ENCODE assay signal across 26 cellular contexts in the genomic region with DNA sequence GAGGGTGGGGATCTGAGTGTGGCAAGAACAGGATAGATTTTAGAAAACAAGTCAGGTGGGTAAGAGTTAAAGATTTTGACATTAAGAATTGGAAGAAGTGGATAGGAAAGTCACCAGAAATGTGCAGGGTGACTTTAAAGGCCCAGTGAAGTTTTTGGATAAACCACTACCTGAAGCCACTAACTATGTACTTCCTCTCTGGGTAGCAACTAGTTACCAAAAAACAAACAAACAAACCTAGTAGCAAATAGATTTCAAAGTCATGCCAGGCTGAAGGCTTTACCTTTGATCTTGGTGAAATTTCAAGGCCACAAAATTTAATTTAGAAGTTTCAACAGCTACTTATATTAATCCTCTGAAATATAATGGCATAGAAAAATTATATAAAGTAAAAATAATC. TPM values are rescaled to one million over a fixed set of nuclear protein-coding genes. Genes with fewer than 3 reads are reported as not detected.
"Had no signal": no experiment of that assay in that cellular context is flagged by ENCODE, and none has a peak within 500 bp of the region (broad histone marks: within the 10 kb centered on the region; RNA-seq: fewer than 3 reads in every experiment).

No MANE protein-coding gene starts in this region.

- H3K9me3 ChIP-seq: ascending aorta, body of pancreas had no signal

- H3K27me3 ChIP-seq: ascending aorta, body of pancreas had no signal

- H3K27me3 Mint-ChIP-seq: activated CD8-positive, alpha-beta T cell treated with anti-CD3 and anti-CD28 coated beads for 36 hours; activated naive CD8-positive, alpha-beta T cell treated with anti-CD3 and anti-CD28 coated beads, Interleukin-2, amount 10 ng/mL, durations not matched to agents 7 days and 5 days had no signal

- H3K36me3 Mint-ChIP-seq: activated naive CD8-positive, alpha-beta T cell treated with anti-CD3 and anti-CD28 coated beads, Interleukin-2, amount 10 ng/mL, durations not matched to agents 7 days and 5 days had no signal

- H3K27ac Mint-ChIP-seq: activated CD8-positive, alpha-beta T cell treated with anti-CD3 and anti-CD28 coated beads for 36 hours; activated naive CD8-positive, alpha-beta T cell treated with anti-CD3 and anti-CD28 coated beads, Interleukin-2, amount 10 ng/mL, durations not matched to agents 7 days and 5 days; activated T-helper 2 cell treated with anti-CD3 and anti-CD28 coated beads, Interferon-gamma antibody, Interleukin-2, Interleukin-4, amounts not matched to agents 10 μg/mL and 5 μg/mL and 100 μg/mL, durations not matched to agents 14 hours and 24 hours and 36 hours had no signal

- ATAC-seq: activated CD4-positive, CD25-positive, alpha-beta regulatory T cell treated with anti-CD3 and anti-CD28 coated beads, Interleukin-2, amount 50 U/mL, for 24 hours; activated CD8-positive, alpha-beta T cell treated with anti-CD3 and anti-CD28 coated beads for 36 hours; activated T-cell treated with anti-CD3 and anti-CD28 coated beads, Interleukin-2, amount 50 U/mL, for 72 hours; body of pancreas had no signal

- DNase-seq: activated CD4-positive, alpha-beta T cell treated with anti-CD3 and anti-CD28 coated beads for 4 hours; activated CD8-positive, alpha-beta memory T cell treated with anti-CD3 and anti-CD28 coated beads, Interleukin-2, amount 50 U/mL, for 4 hours; activated CD8-positive, alpha-beta T cell treated with anti-CD3 and anti-CD28 coated beads for 36 hours; activated gamma-delta T cell treated with Interleukin-2 at 50 U/mL for 16 hours; activated naive CD4-positive, alpha-beta T cell treated with anti-CD3 and anti-CD28 coated beads, Interleukin-2, amount 50 U/mL, for 16 hours; activated naive CD8-positive, alpha-beta T cell treated with anti-CD3 and anti-CD28 coated beads, Interleukin-2, amount 10 ng/mL, durations not matched to agents 7 days and 5 days; activated T-cell treated with anti-CD3 and anti-CD28 coated beads, Interleukin-2, amount 50 U/mL, for 72 hours; amniotic stem cell; body of pancreas; central memory CD4-positive, alpha-beta T cell; Kasumi-1; NCI-H1092 treated with DMSO at 0.1 percent for 48 hours; NCI-H1417 treated with DMSO at 0.1 percent for 48 hours; NCI-H1694; NCI-H2029; NCI-H2107; NCI-H2171 treated with DMSO at 0.1 percent for 48 hours; NCI-H345; NCI-H510A treated with DMSO at 0.1 percent for 48 hours; SIG-M5; T-helper 1 cell had no signal

- H3K4me1 ChIP-seq: ascending aorta, body of pancreas had no signal

- H3K4me3 ChIP-seq: ascending aorta, body of pancreas had no signal

- H3K27ac ChIP-seq: ascending aorta, body of pancreas had no signal

- H3K36me3 ChIP-seq: ascending aorta had no signal

- H3K4me3 Mint-ChIP-seq: activated CD8-positive, alpha-beta T cell treated with anti-CD3 and anti-CD28 coated beads for 36 hours; activated naive CD8-positive, alpha-beta T cell treated with anti-CD3 and anti-CD28 coated beads, Interleukin-2, amount 10 ng/mL, durations not matched to agents 7 days and 5 days; activated T-cell treated with anti-CD3 and anti-CD28 coated beads, Interleukin-2, amount 50 U/mL, for 72 hours had no signal

- FAIRE-seq: bronchial epithelial cell had no signal

- H3K9me3 Mint-ChIP-seq: activated CD8-positive, alpha-beta T cell treated with anti-CD3 and anti-CD28 coated beads for 36 hours; activated naive CD8-positive, alpha-beta T cell treated with anti-CD3 and anti-CD28 coated beads, Interleukin-2, amount 10 ng/mL, durations not matched to agents 7 days and 5 days; activated T-cell treated with anti-CD3 and anti-CD28 coated beads, Interleukin-2, amount 50 U/mL, for 72 hours; activated T-helper 2 cell treated with anti-CD3 and anti-CD28 coated beads, Interferon-gamma antibody, Interleukin-2, Interleukin-4, amounts not matched to agents 10 μg/mL and 5 μg/mL and 100 μg/mL, durations not matched to agents 14 hours and 24 hours and 36 hours had no signal

RNA-seq across cellular contexts. Expression of gene PSMA8, which starts 42.5 kb away (rescaled TPM):
- total RNA-seq: ascending aorta, body of pancreas, bronchial epithelial cell, RPMI7951 had no signal
